ENCODE assay signal across 8 cellular contexts in genomic region chr16:88940196-88941050, GRCh38. TPM values are rescaled to one million over a fixed set of nuclear protein-coding genes. Genes with fewer than 3 reads are reported as not detected.
DNase-seq lines count a peak whose midpoint lies in the region; ATAC-seq and TF ChIP-seq lines count a peak whose summit lies in the region.

No MANE protein-coding gene starts in this region.

- H3K9me3 ChIP-seq in left ventricle myocardium inferior (replicated peaks), result no peaks in the 10 kb centered on the region

- DNase-seq in NCI-H446 treated with DMSO at 0.1 percent for 48 hours (lab: John Stamatoyannopoulos, UW) (peak; percentile 65), left ventricle myocardium inferior (no peak), skeletal muscle cell (ENCODE audit: low read depth) (no peak), brain microvascular endothelial cell (no peak)

- peak overlapping the region; percentile 67 for H3K4me3 ChIP-seq in GM12875 (ENCODE audit: low read depth, low read length)
- H3K4me3 ChIP-seq in left ventricle myocardium inferior, result peak overlapping the region; percentile 85
- peak overlapping the region; percentile 26 for H3K4me3 ChIP-seq in skeletal muscle cell (ENCODE audit: low read depth, low read length)
- no peak overlapping the region for H3K4me3 ChIP-seq in brain microvascular endothelial cell (ENCODE audit: low read depth, low read length)

- H3K36me3 ChIP-seq in left ventricle myocardium inferior (no peaks in the 10 kb centered on the region), brain microvascular endothelial cell (replicated peaks) (no peaks in the 10 kb centered on the region)

- no peak for ATAC-seq in GM19455 (IDR thresholded peaks at IDR 0.05; ENCODE audit: unreplicated experiment)
- ATAC-seq in GM19452 (IDR thresholded peaks at IDR 0.05; ENCODE audit: unreplicated experiment), result no peak
- no peak for ATAC-seq in GM18868 (IDR thresholded peaks at IDR 0.05; ENCODE audit: unreplicated experiment)

- H3K27me3 ChIP-seq in left ventricle myocardium inferior (ENCODE audit: low read depth) (peaks cover 68% of the 10 kb centered on the region), brain microvascular endothelial cell (replicated peaks) (peaks cover 70% of the 10 kb centered on the region)

- intact Hi-C loops in left ventricle myocardium inferior (cut with micrococcal nuclease), result no loop called here

- H3K4me1 ChIP-seq in left ventricle myocardium inferior, result peaks cover 61% of the 10 kb centered on the region

- in situ Hi-C loops in brain microvascular endothelial cell (cut with HindIII; ENCODE audit: low pct_ligation_motif_present, low sequenced_read_pairs), result no loop called here

- no peak for TF ChIP-seq CTCF in GM12875 (IDR thresholded peaks at IDR 0.05; ENCODE audit: borderline replicate concordance, insufficient read depth, low read depth, low read length)
- no peak for TF ChIP-seq CTCF in left ventricle myocardium inferior (IDR thresholded peaks at IDR 0.05; ENCODE audit: borderline replicate concordance)
- TF ChIP-seq CTCF in brain microvascular endothelial cell (IDR thresholded peaks at IDR 0.05; ENCODE audit: low read depth, low read length, missing control alignments), result no peak

- H3K27ac ChIP-seq in left ventricle myocardium inferior (replicated peaks) (peak overlapping the region; percentile 94), brain microvascular endothelial cell (no peak overlapping the region)

RNA-seq across cellular contexts. Expression of gene CBFA2T3, which starts 36.6 kb away (rescaled TPM):
- total RNA-seq in left ventricle myocardium inferior, result 8.6 TPM
